ENCODE assay signal across 8 cellular contexts in the genomic region with DNA sequence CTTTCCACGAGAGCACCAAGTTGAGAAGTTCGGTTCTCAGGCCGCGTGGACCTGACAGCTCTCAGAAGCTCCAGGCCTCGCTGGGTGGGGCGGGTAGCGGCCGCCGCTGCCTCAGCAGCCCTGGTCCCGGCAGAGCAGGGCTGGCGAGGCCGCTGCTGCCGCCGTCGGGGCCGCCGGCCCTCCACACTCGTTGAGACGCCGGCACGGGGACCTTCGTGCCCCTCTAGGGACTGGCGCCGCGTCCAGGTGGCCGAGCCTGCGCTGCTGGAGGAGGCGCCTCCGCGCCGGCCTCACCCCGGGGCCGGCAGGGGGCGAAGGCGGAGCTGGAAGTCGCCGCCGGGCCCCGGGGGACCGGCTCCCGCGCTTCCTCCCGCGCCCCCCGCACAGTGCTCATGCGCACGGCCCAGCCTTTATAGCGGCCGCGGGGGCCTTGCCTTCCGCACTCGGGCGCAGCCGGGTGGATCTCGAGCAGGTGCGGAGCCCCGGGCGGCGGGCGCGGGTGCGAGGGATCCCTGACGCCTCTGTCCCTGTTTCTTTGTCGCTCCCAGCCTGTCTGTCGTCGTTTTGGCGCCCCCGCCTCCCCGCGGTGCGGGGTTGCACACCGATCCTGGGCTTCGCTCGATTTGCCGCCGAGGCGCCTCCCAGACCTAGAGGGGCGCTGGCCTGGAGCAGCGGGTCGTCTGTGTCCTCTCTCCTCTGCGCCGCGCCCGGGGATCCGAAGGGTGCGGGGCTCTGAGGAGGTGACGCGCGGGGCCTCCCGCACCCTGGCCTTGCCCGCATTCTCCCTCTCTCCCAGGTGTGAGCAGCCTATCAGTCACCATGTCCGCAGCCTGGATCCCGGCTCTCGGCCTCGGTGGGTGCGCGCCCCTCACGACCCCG. TPM values are rescaled to one million over a fixed set of nuclear protein-coding genes. Genes with fewer than 3 reads are reported as not detected.
DNase-seq lines count a peak whose midpoint lies in the region; ATAC-seq and TF ChIP-seq lines count a peak whose summit lies in the region.

TSS of gene COCH (plus strand) at position 440 of the 879 bp plus-strand sequence. CDS start at position 820, 380 bp downstream.

- H3K79me2 ChIP-seq in parathyroid adenoma, result no peaks in the 10 kb centered on the region

- peaks cover 12 to 37% (median 29%) of the 10 kb centered on the region in 10 experiments; a peak in 19 of 20 replicates for H3K4me1 ChIP-seq in BLaER1 treated with 17β-estradiol and CSF1 and Interleukin-3, amounts not matched to agents 10 nM and 100 nM
- peaks cover 0 to 22% (median 19%) of the 10 kb centered on the region in 3 donors for H3K4me1 ChIP-seq in gastroesophageal sphincter
- H3K4me1 ChIP-seq in parathyroid adenoma, result no peaks in the 10 kb centered on the region

- peaks cover 0 to 6% (median 0%) of the 10 kb centered on the region in 11 experiments; a peak in 2 of 22 replicates for H4K20me1 ChIP-seq in BLaER1 treated with 17β-estradiol and CSF1 and Interleukin-3, amounts not matched to agents 10 nM and 100 nM

- peak within 1 kb of the TSS; percentile 91 for H2AFZ ChIP-seq in parathyroid adenoma

- H3K36me3 ChIP-seq in BLaER1 treated with 17β-estradiol and CSF1 and Interleukin-3, amounts not matched to agents 10 nM and 100 nM, result peaks cover 0 to 27% (median 20%) of the 10 kb centered on the region in 11 experiments; a peak in 14 of 22 replicates
- no peaks in the 10 kb centered on the region for H3K36me3 ChIP-seq in gastroesophageal sphincter
- no peaks in the 10 kb centered on the region for H3K36me3 ChIP-seq in parathyroid adenoma (ENCODE audit: control insufficient read depth, insufficient read depth, low read length)

- no peaks in the 10 kb centered on the region for H3K9me3 ChIP-seq in BLaER1 treated with 17β-estradiol and CSF1 and Interleukin-3, amounts not matched to agents 10 nM and 100 nM (replicated peaks in 1 of 11)
- no peaks in the 10 kb centered on the region for H3K9me3 ChIP-seq in gastroesophageal sphincter
- H3K9me3 ChIP-seq in parathyroid adenoma (ENCODE audit: control insufficient read depth, low read length), result no peaks in the 10 kb centered on the region

- ATAC-seq in GM18868 (IDR thresholded peaks at IDR 0.05; ENCODE audit: unreplicated experiment) (peak; percentile 70), HG03025 (IDR thresholded peaks at IDR 0.05; ENCODE audit: low FRiP score, unreplicated experiment) (peak; percentile 73), gastroesophageal sphincter (peak; percentile 63)

- TF ChIP-seq CTCF in gastroesophageal sphincter (IDR thresholded peaks at IDR 0.05) (peak in 3 of 4 experiments; percentile 31 to 53 (median 53)), parathyroid adenoma (IDR thresholded peaks at IDR 0.05) (peak; percentile 17)

- peak in 1 of 2 donors; percentile 26 for TF ChIP-seq POLR2A in gastroesophageal sphincter (IDR thresholded peaks at IDR 0.05)

- peak within 1 kb of the TSS; percentile 89 to 100 (median 98) for H3K4me2 ChIP-seq in BLaER1 treated with 17β-estradiol and CSF1 and Interleukin-3, amounts not matched to agents 10 nM and 100 nM
- peak within 1 kb of the TSS; percentile 64 for H3K4me2 ChIP-seq in parathyroid adenoma (ENCODE audit: low read length)

- peak; percentile 66 for DNase-seq in NCI-H2196 (lab: John Stamatoyannopoulos, UW; ENCODE audit: unreplicated experiment)
- peak; percentile 73 for DNase-seq in activated CD8-positive, alpha-beta memory T cell treated with anti-CD3 and anti-CD28 coated beads, Interleukin-2, amount 50 U/mL, for 48 hours
- DNase-seq in NCI-H1048 (lab: John Stamatoyannopoulos, UW), result no peak

- peak within 1 kb of the TSS; percentile 70 to 86 (median 80) for H3K4me3 ChIP-seq in BLaER1 treated with 17β-estradiol and CSF1 and Interleukin-3, amounts not matched to agents 10 nM and 100 nM
- H3K4me3 ChIP-seq in gastroesophageal sphincter (peak within 1 kb of the TSS; percentile 32 to 65), parathyroid adenoma (ENCODE audit: low read depth, low read length) (peak within 1 kb of the TSS; percentile 52)

- peaks cover 0 to 41% (median 0%) of the 10 kb centered on the region in 11 experiments; a peak in 10 of 22 replicates for H3K27me3 ChIP-seq in BLaER1 treated with 17β-estradiol and CSF1 and Interleukin-3, amounts not matched to agents 10 nM and 100 nM
- H3K27me3 ChIP-seq in gastroesophageal sphincter (peaks cover 41% of the 10 kb centered on the region), parathyroid adenoma (ENCODE audit: control insufficient read depth, insufficient read depth, low read length) (no peaks in the 10 kb centered on the region)

- peak within 1 kb of the TSS; percentile 74 to 89 (median 84) for H3K9ac ChIP-seq in BLaER1 treated with 17β-estradiol and CSF1 and Interleukin-3, amounts not matched to agents 10 nM and 100 nM
- H3K9ac ChIP-seq in parathyroid adenoma, result no peak within 1 kb of the TSS

- no peak for TF ChIP-seq EP300 in gastroesophageal sphincter (IDR thresholded peaks at IDR 0.05)

- H3K27ac ChIP-seq in BLaER1 treated with 17β-estradiol and CSF1 and Interleukin-3, amounts not matched to agents 10 nM and 100 nM, result peak within 1 kb of the TSS in 10 of 11 experiments; percentile 21 to 85 (median 82); a peak in 20 of 22 replicates
- H3K27ac ChIP-seq in gastroesophageal sphincter (peak within 1 kb of the TSS in 1 of 4 donors; percentile 9), parathyroid adenoma (no peak within 1 kb of the TSS)

- WGBS in gastroesophageal sphincter (ENCODE audit: low coverage in 1 of 2), 2 donors, result no CpG with 5 or more reads among the region's 99 CpGs

RNA-seq across cellular contexts. Expression of gene COCH, which starts in this region (rescaled TPM):
- total RNA-seq in gastroesophageal sphincter, result 1 to 10 TPM in 3 of 4 donors, under 1 TPM in 1; 0.16 to 5.4 (median 2.1) TPM
